Comparison of ENCODE assay signal across 8 cellular contexts in the genomic region with DNA sequence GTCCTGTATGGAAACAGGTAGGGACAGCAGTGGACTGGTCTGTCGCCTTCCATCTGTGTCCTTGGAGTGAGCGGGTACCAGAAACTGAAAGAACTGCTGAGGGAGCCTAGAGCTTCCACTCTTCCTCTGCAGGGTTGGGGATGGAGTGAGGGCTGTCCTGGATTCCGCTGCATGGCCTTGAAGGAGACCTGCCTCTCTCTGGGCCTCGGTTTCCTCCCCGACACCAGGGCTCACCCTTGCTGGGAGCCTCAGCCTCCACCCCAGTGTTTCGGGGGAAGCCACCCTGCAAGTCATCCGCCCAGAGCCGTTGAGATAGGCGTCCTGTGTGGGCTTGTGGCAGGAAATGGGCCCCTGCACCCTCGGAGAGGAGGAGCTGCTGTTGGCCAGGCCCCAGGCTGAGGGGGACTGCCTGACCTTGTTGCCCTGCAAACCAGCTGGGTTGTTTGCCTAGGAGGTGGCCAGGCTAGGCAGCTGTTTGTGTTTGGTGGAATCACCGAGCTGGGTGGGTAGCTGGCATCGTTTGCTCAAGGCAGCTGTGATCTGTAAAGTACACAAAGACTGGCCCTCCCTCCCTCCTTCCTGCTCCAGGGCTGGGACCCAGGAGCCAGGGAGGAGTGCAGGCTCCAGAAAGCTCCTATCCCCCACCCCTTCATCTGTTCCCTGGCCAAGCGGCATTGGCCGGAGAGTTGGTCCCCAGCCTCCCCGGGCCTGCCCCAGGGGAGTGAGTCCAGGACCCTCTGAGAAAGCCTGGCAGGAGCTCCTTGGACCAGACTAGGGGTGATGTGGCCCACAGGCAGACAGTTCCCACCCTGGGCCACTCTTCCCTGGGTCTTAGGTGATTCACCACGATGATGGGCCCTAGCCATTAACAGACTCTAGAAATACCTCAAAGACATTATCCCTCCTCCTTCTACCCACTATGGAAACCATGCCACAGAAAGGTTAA. TPM values are rescaled to one million over a fixed set of nuclear protein-coding genes. Genes with fewer than 3 reads are reported as not detected.
DNase-seq lines count a peak whose midpoint lies in the region; ATAC-seq and TF ChIP-seq lines count a peak whose summit lies in the region.

No MANE protein-coding gene starts in this region.

- H3K4me3 ChIP-seq in fibroblast of villous mesenchyme (ENCODE audit: low read depth, low read length), result peak overlapping the region; percentile 14

- no peaks in the 10 kb centered on the region for H3K9me3 ChIP-seq in KOPT-K1 (ENCODE audit: insufficient read depth, low read length, poor library complexity, severe bottlenecking)

- DNase-seq in NK-92 treated with Interleukin-12 subunit alpha and Interleukin-12 subunit beta, amount 100 ng/mL, for 24 hours (lab: John Stamatoyannopoulos, UW), result peak; percentile 91
- DNase-seq in NK-92 (lab: John Stamatoyannopoulos, UW; ENCODE audit: unreplicated experiment) (no peak), fibroblast of villous mesenchyme (ENCODE audit: low read depth) (no peak), caudate nucleus (lab: John Stamatoyannopoulos, UW) (no peak)
- DNase-seq in activated CD4-positive, alpha-beta T cell treated with anti-CD3 and anti-CD28 coated beads for 4 hours, result peak; percentile 62 to 65
- DNase-seq in stimulated activated CD4-positive, alpha-beta T cell treated with anti-CD3 and anti-CD28 coated beads, Interleukin-1b, Interleukin-23, amount 100 ng/mL, for 48 hours, result peak; percentile 74

- no peak for TF ChIP-seq CTCF in fibroblast of villous mesenchyme (IDR thresholded peaks at IDR 0.05; ENCODE audit: insufficient read depth, low read depth, low read length)

- ATAC-seq in GM19397 (IDR thresholded peaks at IDR 0.05; ENCODE audit: unreplicated experiment), result no peak

- H3K27ac ChIP-seq in KOPT-K1 (ENCODE audit: low read depth, low read length, poor library complexity, severe bottlenecking), result peak overlapping the region; percentile 99
- H3K27ac ChIP-seq in caudate nucleus (ENCODE audit: low read depth, low read length), result no peak overlapping the region

- peaks cover 3% of the 10 kb centered on the region for H3K36me3 ChIP-seq in KOPT-K1 (ENCODE audit: insufficient read depth, low read length)

RNA-seq across cellular contexts. Expression of gene RAB37, which starts 1.3 kb away (rescaled TPM):
- total RNA-seq in fibroblast of villous mesenchyme, result 0.32 TPM in 1 of 2 replicates, not detected in the other

RNA-seq across cellular contexts. Expression of gene NHERF1, which starts 10.1 kb away (rescaled TPM):
- 18.0 and 20.7 TPM in 2 replicates for total RNA-seq in fibroblast of villous mesenchyme

RNA-seq across cellular contexts. Expression of gene CD300LF, which starts 25.6 kb away (rescaled TPM):
- not detected in 2 replicates for total RNA-seq in fibroblast of villous mesenchyme

RNA-seq across cellular contexts. Expression of gene NAT9, which starts 37.8 kb away (rescaled TPM):
- 32.0 and 34.8 TPM in 2 replicates for total RNA-seq in fibroblast of villous mesenchyme

Comparison
In these comparisons a context has a peak if more than half of its experiments do, and no peak if none do; other contexts are left out.
1. DNase-seq: peak in NK-92 treated with Interleukin-12 subunit alpha and Interleukin-12 subunit beta, amount 100 ng/mL, for 24 hours (single experiment), activated CD4-positive, alpha-beta T cell treated with anti-CD3 and anti-CD28 coated beads for 4 hours (2 of 2) and stimulated activated CD4-positive, alpha-beta T cell treated with anti-CD3 and anti-CD28 coated beads, Interleukin-1b, Interleukin-23, amount 100 ng/mL, for 48 hours (single experiment); none in NK-92 (single experiment), fibroblast of villous mesenchyme (single experiment) and caudate nucleus (0 of 61).